8 cellular contexts compared by ENCODE assay signal in the genomic region with DNA sequence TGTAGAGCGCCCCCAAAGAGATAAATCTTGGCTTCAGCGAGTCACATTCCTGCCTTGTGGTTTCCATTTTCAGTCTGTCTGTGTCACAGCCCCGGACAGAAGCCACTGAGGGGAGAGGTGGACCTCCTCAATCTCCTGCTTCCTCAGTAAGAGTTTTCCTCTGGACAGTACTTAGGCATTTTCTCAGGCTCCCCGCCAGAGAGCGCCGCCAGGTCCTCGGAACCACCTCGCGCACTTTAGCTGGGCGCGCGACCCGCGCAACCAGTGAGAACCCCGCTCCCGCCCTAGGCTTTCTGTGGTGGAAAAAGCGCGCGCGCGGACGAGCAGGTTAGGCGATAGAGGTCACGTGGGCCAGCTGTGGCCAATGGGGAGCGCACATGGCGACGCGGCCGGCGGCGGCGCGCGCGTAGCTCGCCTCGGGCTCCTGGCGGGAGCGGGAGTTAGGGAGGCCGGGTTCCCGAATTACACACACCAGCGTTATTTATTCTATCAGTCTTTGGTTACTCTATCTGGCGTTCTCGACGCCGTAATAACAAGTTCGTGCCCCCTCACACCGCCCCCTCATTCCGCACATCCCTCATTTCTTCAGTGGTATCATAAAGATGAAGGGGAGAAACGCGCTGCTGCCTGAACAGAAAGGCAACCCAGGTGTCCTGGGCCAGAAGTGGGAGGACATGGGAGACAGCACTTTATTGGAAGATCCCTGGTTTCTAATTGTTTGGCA. TPM values are rescaled to one million over a fixed set of nuclear protein-coding genes. Genes with fewer than 3 reads are reported as not detected.
DNase-seq lines count a peak whose midpoint lies in the region; ATAC-seq and TF ChIP-seq lines count a peak whose summit lies in the region.

No MANE protein-coding gene starts in this region.

- peak; percentile 75 for TF ChIP-seq RAD21 in SK-N-SH (IDR thresholded peaks at IDR 0.05; ENCODE audit: low read length)

- H3K27me3 Mint-ChIP-seq in glutamatergic neuron (ENCODE audit: unreplicated experiment): no peaks in the 10 kb centered on the region

- peak overlapping the region; percentile 63 for H3K9ac ChIP-seq in SK-N-SH

- H4K20me1 ChIP-seq in SK-N-SH (ENCODE audit: insufficient read depth) (no peaks in the 10 kb centered on the region), osteoblast (ENCODE audit: insufficient read depth, low read length) (no peaks in the 10 kb centered on the region)

- no peaks in the 10 kb centered on the region for H3K9me3 Mint-ChIP-seq in activated naive CD4-positive, alpha-beta T cell treated with anti-CD3 and anti-CD28 coated beads, Interleukin-2, amount 50 U/mL, for 72 hours
- H3K9me3 Mint-ChIP-seq in glutamatergic neuron (ENCODE audit: unreplicated experiment): peaks cover 4% of the 10 kb centered on the region

- CTCF ChIA-PET in SK-N-SH (lab: Yijun Ruan, JAX): interaction anchor here (0.7 to 2.0 kb wide), 15 partner anchors 9 to 337 kb away, joined by 3 to 11 read pairs (median 4); partner anchors contain the start of genes KCTD20, PXT1 and SRSF3

- peak overlapping the region; percentile 76 for H3K4me2 ChIP-seq in SK-N-SH
- H3K4me2 ChIP-seq in osteoblast (ENCODE audit: insufficient read depth, low read length): peak overlapping the region; percentile 98

- peak; percentile 62 for TF ChIP-seq CTCF in GM12864 (IDR thresholded peaks at IDR 0.05; ENCODE audit: low read depth, low read length, missing control alignments)
- TF ChIP-seq CTCF in SK-N-SH (IDR thresholded peaks at IDR 0.05): peak; percentile 72
- peak; percentile 22 for TF ChIP-seq CTCF in glutamatergic neuron (IDR thresholded peaks at IDR 0.05; ENCODE audit: partially characterized antibody, unreplicated experiment)
- TF ChIP-seq CTCF in osteoblast (IDR thresholded peaks at IDR 0.05; ENCODE audit: extremely low read depth, low read depth, low read length): peak; percentile 66
- TF ChIP-seq CTCF in thoracic aorta (IDR thresholded peaks at IDR 0.05): peak; percentile 48

- peaks cover 5% of the 10 kb centered on the region for H3K4me1 Mint-ChIP-seq in glutamatergic neuron (ENCODE audit: low read depth, unreplicated experiment)

- H3K9me3 ChIP-seq in SK-N-SH: no peaks in the 10 kb centered on the region
- H3K9me3 ChIP-seq in osteoblast (ENCODE audit: low read depth, low read length): no peaks in the 10 kb centered on the region
- no peaks in the 10 kb centered on the region for H3K9me3 ChIP-seq in thoracic aorta

- H3F3A ChIP-seq in SK-N-SH (replicated peaks; ENCODE audit: insufficient read depth): peaks cover 4% of the 10 kb centered on the region

- DNase-seq in GM12864 (ENCODE audit: low read depth): peak; percentile 88
- DNase-seq in NCI-H1092 (lab: John Stamatoyannopoulos, UW): peak; percentile 96
- DNase-seq in SK-N-SH: peak; percentile 97
- DNase-seq in activated naive CD4-positive, alpha-beta T cell treated with anti-CD3 and anti-CD28 coated beads, Interleukin-2, amount 50 U/mL, for 72 hours (ENCODE audit: low spot score in 2 of 2): peak; percentile 97 to 98
- DNase-seq in glutamatergic neuron: peak; percentile 98
- peak; percentile 98 for DNase-seq in osteoblast (ENCODE audit: insufficient read length, low spot score, missing footprints)
- peak; percentile 99 for DNase-seq in thoracic aorta (ENCODE audit: low spot score)

- WGBS in SK-N-SH (ENCODE audit: low lambda C conversion rate): 0% methylated on average over 27 of the region's 51 CpGs

- peak overlapping the region; percentile 89 for H3K4me3 Mint-ChIP-seq in glutamatergic neuron (ENCODE audit: unreplicated experiment)

- TF ChIP-seq EP300 in SK-N-SH (IDR thresholded peaks at IDR 0.05; ENCODE audit: borderline replicate concordance in 1 of 2, low read depth in 1 of 2, low read length in 1 of 2): no peak

- no peaks in the 10 kb centered on the region for H3K9me2 ChIP-seq in SK-N-SH

- peak overlapping the region; percentile 61 to 74 for H3K27ac ChIP-seq in SK-N-SH (ENCODE audit: low read depth in 2 of 2, low read length in 1 of 2)
- H3K27ac ChIP-seq in osteoblast (ENCODE audit: low read depth, low read length): peak overlapping the region; percentile 77
- H3K27ac ChIP-seq in thoracic aorta: peak overlapping the region; percentile 72 to 83

- no peaks in the 10 kb centered on the region for H3K36me3 Mint-ChIP-seq in activated naive CD4-positive, alpha-beta T cell treated with anti-CD3 and anti-CD28 coated beads, Interleukin-2, amount 50 U/mL, for 72 hours
- no peaks in the 10 kb centered on the region for H3K36me3 Mint-ChIP-seq in glutamatergic neuron (ENCODE audit: unreplicated experiment)

- H3K4me3 ChIP-seq in GM12864 (ENCODE audit: low read depth, low read length) (peak overlapping the region; percentile 58), SK-N-SH (ENCODE audit: low read depth in 2 of 2, low read length in 1 of 2) (peak overlapping the region; percentile 62 to 63), osteoblast (ENCODE audit: insufficient read depth, low read length) (peak overlapping the region; percentile 82), thoracic aorta (peak overlapping the region; percentile 81)

- H3K4me1 ChIP-seq in SK-N-SH (ENCODE audit: control insufficient read depth in 1 of 2, insufficient read depth in 2 of 2, low read depth in 1 of 2, low read length in 1 of 2) (peaks cover 0 to 9% of the 10 kb centered on the region in 2 experiments; a peak in 1 of 4 replicates), osteoblast (ENCODE audit: insufficient read depth, low read length) (peaks cover 11% of the 10 kb centered on the region), thoracic aorta (ENCODE audit: control insufficient read depth in 1 of 2, low read depth in 2 of 2) (peaks cover 5% of the 10 kb centered on the region in 2 donors)

- POLR2A ChIA-PET in SK-N-SH (lab: Yijun Ruan, JAX): interaction anchor here (0.5 to 1.1 kb wide), 5 partner anchors 14 to 175 kb away, joined by 3 to 4 read pairs (median 3); partner anchors contain the start of genes KCTD20 and PXT1

- peak overlapping the region; percentile 93 to 94 for H3K27ac Mint-ChIP-seq in activated naive CD4-positive, alpha-beta T cell treated with anti-CD3 and anti-CD28 coated beads, Interleukin-2, amount 50 U/mL, for 72 hours
- peak overlapping the region; percentile 57 for H3K27ac Mint-ChIP-seq in glutamatergic neuron (ENCODE audit: unreplicated experiment)

- H3K79me2 ChIP-seq in SK-N-SH (ENCODE audit: insufficient read depth) (no peaks in the 10 kb centered on the region), osteoblast (ENCODE audit: insufficient read depth, low read length) (no peaks in the 10 kb centered on the region)

- peak overlapping the region; percentile 91 for H2AFZ ChIP-seq in SK-N-SH (ENCODE audit: low read depth)
- peak overlapping the region; percentile 97 for H2AFZ ChIP-seq in osteoblast (ENCODE audit: low read length)

- H3K36me3 ChIP-seq in SK-N-SH (replicated peaks in 1 of 2; ENCODE audit: control insufficient read depth in 1 of 2, insufficient read depth in 2 of 2, low read length in 1 of 2): no peaks in the 10 kb centered on the region
- no peaks in the 10 kb centered on the region for H3K36me3 ChIP-seq in osteoblast (ENCODE audit: insufficient read depth, low read length)
- H3K36me3 ChIP-seq in thoracic aorta: no peaks in the 10 kb centered on the region

- peak; percentile 92 for ATAC-seq in HG02610 (IDR thresholded peaks at IDR 0.05; ENCODE audit: unreplicated experiment)
- ATAC-seq in activated naive CD4-positive, alpha-beta T cell treated with anti-CD3 and anti-CD28 coated beads, Interleukin-2, amount 50 U/mL, for 72 hours: peak; percentile 97 to 100
- peak; percentile 92 for ATAC-seq in thoracic aorta (ENCODE audit: insufficient number of reproducible peaks, low FRiP score, low read depth)

- H3K27me3 ChIP-seq in SK-N-SH (ENCODE audit: insufficient read depth) (no peaks in the 10 kb centered on the region), osteoblast (ENCODE audit: insufficient read depth, low read length) (no peaks in the 10 kb centered on the region), thoracic aorta (replicated peaks; ENCODE audit: insufficient read depth) (no peaks in the 10 kb centered on the region)

TF ChIP-seq in SK-N-SH, 30 proteins besides CTCF, POLR2A, EP300 and RAD21 (continues in another document):
- peak; percentile 89 for TF ChIP-seq POLR2AphosphoS5 (IDR thresholded peaks at IDR 0.05; ENCODE audit: low read depth, low read length)
- TF ChIP-seq RXRA (IDR thresholded peaks at IDR 0.05; ENCODE audit: borderline replicate concordance, low read depth): no peak
- TF ChIP-seq CHD2 (IDR thresholded peaks at IDR 0.05; ENCODE audit: low read length, partially characterized antibody): peak; percentile 63
- TF ChIP-seq, protein P1, sequence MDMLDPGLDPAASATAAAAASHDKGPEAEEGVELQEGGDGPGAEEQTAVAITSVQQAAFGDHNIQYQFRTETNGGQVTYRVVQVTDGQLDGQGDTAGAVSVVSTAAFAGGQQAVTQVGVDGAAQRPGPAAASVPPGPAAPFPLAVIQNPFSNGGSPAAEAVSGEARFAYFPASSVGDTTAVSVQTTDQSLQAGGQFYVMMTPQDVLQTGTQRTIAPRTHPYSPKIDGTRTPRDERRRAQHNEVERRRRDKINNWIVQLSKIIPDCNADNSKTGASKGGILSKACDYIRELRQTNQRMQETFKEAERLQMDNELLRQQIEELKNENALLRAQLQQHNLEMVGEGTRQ (IDR thresholded peaks at IDR 0.05; ENCODE audit: borderline replicate concordance, low read depth, low read length): peak; percentile 85

RNA-seq across cellular contexts. Expression of gene PXT1, which starts 19.4 kb away (rescaled TPM):
- polyA plus RNA-seq in SK-N-SH (2012; rRNA removed): not detected in 2 replicates
- polyA plus RNA-seq in SK-N-SH (2012; cell fraction: cytosol; rRNA removed): 0.04 TPM in 1 of 2 replicates, not detected in the other
- 0.04 TPM in 1 of 2 replicates, not detected in the other for polyA plus RNA-seq in SK-N-SH (2012; cell fraction: nucleus; rRNA removed)
- under 1 TPM in 1 of 2 donors, not detected in 1; 0.80 TPM for total RNA-seq in activated naive CD4-positive, alpha-beta T cell treated with anti-CD3 and anti-CD28 coated beads, Interleukin-2, amount 50 U/mL, for 72 hours
- total RNA-seq in glutamatergic neuron (ENCODE audit: unreplicated experiment) (not detected), osteoblast (under 0.01 TPM in 1 of 2 replicates, not detected in the other), thoracic aorta (not detected)

RNA-seq across cellular contexts. Expression of gene KCTD20, which starts 19.5 kb away (rescaled TPM):
- 29.0 and 36.1 TPM in 2 replicates for polyA plus RNA-seq in SK-N-SH (2012; rRNA removed)
- polyA plus RNA-seq in SK-N-SH (2012; cell fraction: cytosol; rRNA removed): 42.9 and 44.4 TPM in 2 replicates
- 10.2 and 17.5 TPM in 2 replicates for polyA plus RNA-seq in SK-N-SH (2012; cell fraction: nucleus; rRNA removed)
- total RNA-seq in activated naive CD4-positive, alpha-beta T cell treated with anti-CD3 and anti-CD28 coated beads, Interleukin-2, amount 50 U/mL, for 72 hours: 10 to 100 TPM; 28.9 to 54.8 TPM
- total RNA-seq in glutamatergic neuron (ENCODE audit: unreplicated experiment) (29.1 TPM), osteoblast (182 and 210 TPM in 2 replicates), thoracic aorta (10 to 100 TPM; 63.5 to 72.0 TPM)

RNA-seq across cellular contexts. Expression of gene ETV7, which starts 35.8 kb away (rescaled TPM):
- polyA plus RNA-seq in SK-N-SH (2012; rRNA removed): 0.31 and 0.39 TPM in 2 replicates
- 0.12 and 0.29 TPM in 2 replicates for polyA plus RNA-seq in SK-N-SH (2012; cell fraction: cytosol; rRNA removed)
- 0.42 and 0.58 TPM in 2 replicates for polyA plus RNA-seq in SK-N-SH (2012; cell fraction: nucleus; rRNA removed)
- total RNA-seq in activated naive CD4-positive, alpha-beta T cell treated with anti-CD3 and anti-CD28 coated beads, Interleukin-2, amount 50 U/mL, for 72 hours: 1 to 10 TPM in 1 of 2 donors, under 1 TPM in 1; 0.16 to 2.0 TPM
- total RNA-seq in glutamatergic neuron (ENCODE audit: unreplicated experiment): not detected
- total RNA-seq in osteoblast: 3.3 and 3.5 TPM in 2 replicates
- 1 to 10 TPM; 2.6 to 5.4 TPM for total RNA-seq in thoracic aorta

Comparison
In these comparisons a context has a peak if more than half of its experiments do, and no peak if none do; other contexts are left out.
1. Peak in every context shown above with its lines: DNase-seq, ATAC-seq, H3K4me3 ChIP-seq and H3K27ac ChIP-seq.
2. CTCF ChIP-seq: peak in every context shown above with its lines; median percentile 72 in SK-N-SH; 66 in osteoblast; 62 in GM12864; 48 in thoracic aorta; 22 in glutamatergic neuron.